22 cellular contexts compared by ENCODE assay signal in the genomic region with DNA sequence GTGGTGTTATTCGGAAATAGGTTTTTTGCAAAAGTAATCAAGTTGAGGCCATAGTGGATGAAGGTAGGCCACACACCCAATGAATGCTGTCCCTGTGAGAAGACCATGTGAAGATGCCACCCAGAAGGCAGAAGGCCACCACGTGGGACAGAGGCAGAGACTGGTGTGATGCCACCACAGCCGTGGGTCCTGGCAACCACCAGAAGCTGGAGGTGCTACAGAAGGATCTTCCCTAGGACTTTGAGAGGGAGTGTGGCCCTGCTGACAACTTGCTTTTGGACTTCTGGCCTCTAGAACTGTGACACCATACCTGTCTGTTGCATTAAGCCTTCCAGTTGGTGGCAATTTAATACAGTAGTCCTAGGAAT.
"Had no signal": no experiment of that assay in that cellular context is flagged by ENCODE, and none has a peak within 500 bp of the region (broad histone marks: within the 10 kb centered on the region; RNA-seq: fewer than 3 reads in every experiment).

No MANE protein-coding gene starts in this region.

- H3K27me3 Mint-ChIP-seq: activated CD4-positive, alpha-beta T cell treated with anti-CD3 and anti-CD28 coated beads for 36 hours; activated naive CD8-positive, alpha-beta T cell; activated T-helper 17 cell treated with anti-CD3 and anti-CD28 coated beads, Interleukin-2, amount 50 U/mL, for 72 hours had no signal

- H3K4me3 ChIP-seq: SK-N-MC had no signal

- H3K36me3 Mint-ChIP-seq: activated naive CD8-positive, alpha-beta T cell had no signal

- FAIRE-seq: RCC 7860 had no signal

- H3K27ac Mint-ChIP-seq: activated CD4-positive, alpha-beta memory T cell treated with anti-CD3 and anti-CD28 coated beads, Interleukin-2, amount 10 ng/mL, durations not matched to agents 7 days and 5 days; activated CD4-positive, alpha-beta T cell treated with anti-CD3 and anti-CD28 coated beads for 36 hours; activated naive CD4-positive, alpha-beta T cell treated with anti-CD3 and anti-CD28 coated beads for 36 hours; activated naive CD8-positive, alpha-beta T cell; activated T-helper 17 cell treated with anti-CD3 and anti-CD28 coated beads, Interleukin-2, amount 50 U/mL, for 72 hours had no signal

- H3K4me3 Mint-ChIP-seq: activated CD4-positive, alpha-beta memory T cell treated with anti-CD3 and anti-CD28 coated beads, Interleukin-2, amount 10 ng/mL, durations not matched to agents 7 days and 5 days; activated CD4-positive, alpha-beta T cell treated with anti-CD3 and anti-CD28 coated beads for 36 hours; activated naive CD4-positive, alpha-beta T cell treated with anti-CD3 and anti-CD28 coated beads for 36 hours; activated naive CD8-positive, alpha-beta T cell; activated T-helper 17 cell treated with anti-CD3 and anti-CD28 coated beads, Interleukin-2, amount 50 U/mL, for 72 hours had no signal

- H3K9me3 Mint-ChIP-seq: activated CD4-positive, alpha-beta memory T cell treated with anti-CD3 and anti-CD28 coated beads, Interleukin-2, amount 10 ng/mL, durations not matched to agents 7 days and 5 days; activated naive CD4-positive, alpha-beta T cell treated with anti-CD3 and anti-CD28 coated beads for 36 hours; activated T-helper 17 cell treated with anti-CD3 and anti-CD28 coated beads, Interleukin-2, amount 50 U/mL, for 72 hours had no signal

- H3K4me1 Mint-ChIP-seq: activated CD4-positive, alpha-beta T cell treated with anti-CD3 and anti-CD28 coated beads for 36 hours; activated T-helper 17 cell treated with anti-CD3 and anti-CD28 coated beads, Interleukin-2, amount 50 U/mL, for 72 hours had no signal

- H3K36me3 ChIP-seq: WERI-Rb-1 had no signal

- H3K27ac ChIP-seq: SK-N-MC, WERI-Rb-1 had no signal

- DNase-seq: activated CD4-positive, alpha-beta memory T cell treated with anti-CD3 and anti-CD28 coated beads, Interleukin-2, amount 10 ng/mL, durations not matched to agents 7 days and 5 days; activated CD4-positive, alpha-beta T cell treated with anti-CD3 and anti-CD28 coated beads for 36 hours; activated CD4-positive, alpha-beta T cell treated with anti-CD3 and anti-CD28 coated beads, Interleukin-2, amount 50 U/mL, for 1 hour; activated gamma-delta T cell; activated naive CD4-positive, alpha-beta T cell treated with anti-CD3 and anti-CD28 coated beads for 36 hours; activated T-cell treated with anti-CD3 and anti-CD28 coated beads for 4 hours; activated T-cell treated with anti-CD3 and anti-CD28 coated beads, Interleukin-2, amount 50 U/mL, for 48 hours; amygdala; IMR-90; Kasumi-1; KBM-7; NCI-H1048; NCI-H1694; NCI-H2029; NCI-H524; PC-3; T-helper 1 cell; WERI-Rb-1 had no signal

- ATAC-seq: activated CD4-positive, alpha-beta T cell treated with anti-CD3 and anti-CD28 coated beads for 36 hours; activated T-helper 17 cell treated with anti-CD3 and anti-CD28 coated beads, Interleukin-2, amount 50 U/mL, for 72 hours; PC-3 had no signal
